Comparison of ENCODE assay signal across 7 cellular contexts in the genomic region with DNA sequence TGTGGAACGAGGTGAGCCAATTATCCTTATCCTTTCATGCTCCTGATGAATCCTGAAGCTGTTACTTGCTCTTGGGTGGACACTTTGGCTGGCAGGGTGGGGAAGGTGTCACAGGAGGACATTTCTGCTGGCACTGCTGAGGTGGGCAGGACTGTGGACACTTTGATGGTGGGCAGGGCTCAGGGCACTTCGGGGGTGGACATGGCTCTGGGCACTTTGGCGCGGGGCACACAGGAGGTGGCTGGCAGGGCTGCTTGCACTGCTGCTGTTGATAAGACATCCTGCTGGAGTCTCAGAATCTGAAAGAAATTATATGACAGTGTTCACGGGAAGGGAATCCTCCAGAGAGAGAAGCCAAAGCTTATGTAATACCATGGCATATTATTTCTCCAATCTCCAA. TPM values are rescaled to one million over a fixed set of nuclear protein-coding genes. Genes with fewer than 3 reads are reported as not detected.
"Had no signal": no experiment of that assay in that cellular context is flagged by ENCODE, and none has a peak within 500 bp of the region (broad histone marks: within the 10 kb centered on the region; RNA-seq: fewer than 3 reads in every experiment).

No MANE protein-coding gene starts in this region.

RNA-seq across cellular contexts. Expression of a gene that starts 0.9 kb away (rescaled TPM):
- total RNA-seq: GM23248, GM23338, H4, H7, H9, HFFc6 had no signal
- polyA plus RNA-seq: GM23248 had no signal

RNA-seq across cellular contexts. Expression of a gene that starts 18.1 kb away (rescaled TPM):
- total RNA-seq: GM23248, GM23338, H1, H4, H7, H9, HFFc6 had no signal
- polyA plus RNA-seq: GM23248, GM23338, H1 had no signal

RNA-seq across cellular contexts. Expression of a gene that starts 38.2 kb away (rescaled TPM):
- total RNA-seq: GM23248, GM23338, H1, H4, H7, H9, HFFc6 had no signal
- polyA plus RNA-seq: GM23248, GM23338, H1 had no signal

RNA-seq across cellular contexts. Expression of a gene that starts 41.0 kb away (rescaled TPM):
- total RNA-seq: GM23248, GM23338, H1, H4, H7, H9, HFFc6 had no signal
- polyA plus RNA-seq: GM23248, GM23338, H1 had no signal

RNA-seq across cellular contexts. Expression of a gene that starts 55.1 kb away (rescaled TPM):
- total RNA-seq: GM23248, GM23338, H1, H4, H7, H9, HFFc6 had no signal
- polyA plus RNA-seq: GM23248, GM23338, H1 had no signal
